In the genomic region with DNA sequence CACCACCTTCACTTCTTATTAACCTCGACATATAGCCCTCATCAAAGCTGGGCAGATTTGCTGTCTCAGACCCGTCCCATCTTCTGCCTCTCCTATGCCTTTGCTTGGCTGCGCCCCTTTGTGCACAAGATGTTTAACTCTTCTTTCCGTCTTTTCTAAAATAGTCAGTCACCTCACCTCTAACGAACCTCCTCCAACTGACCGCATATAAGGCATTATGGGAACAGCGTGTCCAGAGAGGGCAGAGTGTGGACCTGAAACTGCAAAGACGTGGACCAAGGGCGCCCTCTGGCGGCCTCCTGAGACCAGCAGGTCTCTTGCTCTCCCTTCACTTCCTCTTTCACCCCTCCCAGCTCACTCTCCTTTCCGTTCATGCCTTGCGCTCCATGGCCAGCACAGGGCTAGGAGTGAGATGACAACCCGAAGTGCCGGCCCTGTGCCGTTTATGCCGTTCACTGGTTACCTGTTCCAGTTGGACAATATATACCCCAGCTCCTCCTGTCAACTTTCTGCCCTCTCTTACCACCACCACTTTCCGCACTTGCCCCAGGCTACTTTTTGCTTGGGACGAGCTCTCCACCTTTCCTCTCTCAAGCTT, we compare ENCODE assay signal across 1 cellular context.
TF ChIP-seq lines count a peak whose summit lies in the region.

No MANE protein-coding gene starts in this region.

TF ChIP-seq in K562, 482 proteins besides CTCF, POLR2A, EP300 and RAD21 (continued from another document and continues in another):
- TF ChIP-seq CXXC5 (CRISPR knock-in tag; IDR thresholded peaks at IDR 0.05), result peak; percentile 47
- TF ChIP-seq, protein P1, sequence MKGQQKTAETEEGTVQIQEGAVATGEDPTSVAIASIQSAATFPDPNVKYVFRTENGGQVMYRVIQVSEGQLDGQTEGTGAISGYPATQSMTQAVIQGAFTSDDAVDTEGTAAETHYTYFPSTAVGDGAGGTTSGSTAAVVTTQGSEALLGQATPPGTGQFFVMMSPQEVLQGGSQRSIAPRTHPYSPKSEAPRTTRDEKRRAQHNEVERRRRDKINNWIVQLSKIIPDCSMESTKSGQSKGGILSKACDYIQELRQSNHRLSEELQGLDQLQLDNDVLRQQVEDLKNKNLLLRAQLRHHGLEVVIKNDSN (CRISPR knock-in tag; IDR thresholded peaks at IDR 0.05), result no peak
- no peak for TF ChIP-seq NFIC (IDR thresholded peaks at IDR 0.05)
- no peak for TF ChIP-seq TAL1 (IDR thresholded peaks at IDR 0.05)
- no peak for TF ChIP-seq CAMTA2 (CRISPR knock-in tag; conservative IDR thresholded peaks at IDR 0.05)
- peak; percentile 100 for TF ChIP-seq SPI1 (IDR thresholded peaks at IDR 0.05; ENCODE audit: borderline replicate concordance, low read depth, low read length)
- TF ChIP-seq, protein P2, sequence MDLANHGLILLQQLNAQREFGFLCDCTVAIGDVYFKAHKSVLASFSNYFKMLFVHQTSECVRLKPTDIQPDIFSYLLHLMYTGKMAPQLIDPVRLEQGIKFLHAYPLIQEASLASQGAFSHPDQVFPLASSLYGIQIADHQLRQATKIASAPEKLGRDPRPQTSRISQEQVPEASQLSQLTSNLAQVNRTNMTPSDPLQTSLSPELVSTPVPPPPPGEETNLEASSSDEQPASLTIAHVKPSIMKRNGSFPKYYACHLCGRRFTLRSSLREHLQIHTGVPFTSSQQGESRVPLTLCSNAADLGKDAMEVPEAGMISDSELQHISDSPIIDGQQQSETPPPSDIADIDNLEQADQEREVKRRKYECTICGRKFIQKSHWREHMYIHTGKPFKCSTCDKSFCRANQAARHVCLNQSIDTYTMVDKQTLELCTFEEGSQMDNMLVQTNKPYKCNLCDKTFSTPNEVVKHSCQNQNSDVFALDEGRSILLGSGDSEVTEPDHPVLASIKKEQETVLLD (IDR thresholded peaks at IDR 0.05), result no peak
- TF ChIP-seq, protein P3, sequence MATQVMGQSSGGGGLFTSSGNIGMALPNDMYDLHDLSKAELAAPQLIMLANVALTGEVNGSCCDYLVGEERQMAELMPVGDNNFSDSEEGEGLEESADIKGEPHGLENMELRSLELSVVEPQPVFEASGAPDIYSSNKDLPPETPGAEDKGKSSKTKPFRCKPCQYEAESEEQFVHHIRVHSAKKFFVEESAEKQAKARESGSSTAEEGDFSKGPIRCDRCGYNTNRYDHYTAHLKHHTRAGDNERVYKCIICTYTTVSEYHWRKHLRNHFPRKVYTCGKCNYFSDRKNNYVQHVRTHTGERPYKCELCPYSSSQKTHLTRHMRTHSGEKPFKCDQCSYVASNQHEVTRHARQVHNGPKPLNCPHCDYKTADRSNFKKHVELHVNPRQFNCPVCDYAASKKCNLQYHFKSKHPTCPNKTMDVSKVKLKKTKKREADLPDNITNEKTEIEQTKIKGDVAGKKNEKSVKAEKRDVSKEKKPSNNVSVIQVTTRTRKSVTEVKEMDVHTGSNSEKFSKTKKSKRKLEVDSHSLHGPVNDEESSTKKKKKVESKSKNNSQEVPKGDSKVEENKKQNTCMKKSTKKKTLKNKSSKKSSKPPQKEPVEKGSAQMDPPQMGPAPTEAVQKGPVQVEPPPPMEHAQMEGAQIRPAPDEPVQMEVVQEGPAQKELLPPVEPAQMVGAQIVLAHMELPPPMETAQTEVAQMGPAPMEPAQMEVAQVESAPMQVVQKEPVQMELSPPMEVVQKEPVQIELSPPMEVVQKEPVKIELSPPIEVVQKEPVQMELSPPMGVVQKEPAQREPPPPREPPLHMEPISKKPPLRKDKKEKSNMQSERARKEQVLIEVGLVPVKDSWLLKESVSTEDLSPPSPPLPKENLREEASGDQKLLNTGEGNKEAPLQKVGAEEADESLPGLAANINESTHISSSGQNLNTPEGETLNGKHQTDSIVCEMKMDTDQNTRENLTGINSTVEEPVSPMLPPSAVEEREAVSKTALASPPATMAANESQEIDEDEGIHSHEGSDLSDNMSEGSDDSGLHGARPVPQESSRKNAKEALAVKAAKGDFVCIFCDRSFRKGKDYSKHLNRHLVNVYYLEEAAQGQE (CRISPR knock-in tag; IDR thresholded peaks at IDR 0.05; ENCODE audit: low read depth), result no peak
- peak; percentile 65; the same call in 1 of the 2 replicates for TF ChIP-seq HSF4 (CRISPR knock-in tag; IDR thresholded peaks at IDR 0.05; ENCODE audit: borderline replicate concordance)
- TF ChIP-seq, protein P4, sequence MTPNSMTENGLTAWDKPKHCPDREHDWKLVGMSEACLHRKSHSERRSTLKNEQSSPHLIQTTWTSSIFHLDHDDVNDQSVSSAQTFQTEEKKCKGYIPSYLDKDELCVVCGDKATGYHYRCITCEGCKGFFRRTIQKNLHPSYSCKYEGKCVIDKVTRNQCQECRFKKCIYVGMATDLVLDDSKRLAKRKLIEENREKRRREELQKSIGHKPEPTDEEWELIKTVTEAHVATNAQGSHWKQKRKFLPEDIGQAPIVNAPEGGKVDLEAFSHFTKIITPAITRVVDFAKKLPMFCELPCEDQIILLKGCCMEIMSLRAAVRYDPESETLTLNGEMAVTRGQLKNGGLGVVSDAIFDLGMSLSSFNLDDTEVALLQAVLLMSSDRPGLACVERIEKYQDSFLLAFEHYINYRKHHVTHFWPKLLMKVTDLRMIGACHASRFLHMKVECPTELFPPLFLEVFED (CRISPR knock-in tag; conservative IDR thresholded peaks at IDR 0.05), result no peak
- no peak for TF ChIP-seq GTF2A2 (tag; IDR thresholded peaks at IDR 0.05)
- no peak for TF ChIP-seq HDAC3 (IDR thresholded peaks at IDR 0.05; ENCODE audit: borderline replicate concordance, partially characterized antibody)
- no peak for TF ChIP-seq TFAM (CRISPR knock-in tag; conservative IDR thresholded peaks at IDR 0.05)
- TF ChIP-seq COPS2 (conservative IDR thresholded peaks at IDR 0.05), result no peak
- no peak for TF ChIP-seq ZNF436 (CRISPR knock-in tag; IDR thresholded peaks at IDR 0.05)
- no peak for TF ChIP-seq ZBTB7A (IDR thresholded peaks at IDR 0.05; ENCODE audit: borderline replicate concordance, control insufficient read depth, low read depth, low read length)
- TF ChIP-seq MCM7 (IDR thresholded peaks at IDR 0.05), result no peak
- TF ChIP-seq FIP1L1 (IDR thresholded peaks at IDR 0.05; ENCODE audit: low read depth, low read length, poor library complexity, severe bottlenecking), result no peak
- TF ChIP-seq, protein P5, sequence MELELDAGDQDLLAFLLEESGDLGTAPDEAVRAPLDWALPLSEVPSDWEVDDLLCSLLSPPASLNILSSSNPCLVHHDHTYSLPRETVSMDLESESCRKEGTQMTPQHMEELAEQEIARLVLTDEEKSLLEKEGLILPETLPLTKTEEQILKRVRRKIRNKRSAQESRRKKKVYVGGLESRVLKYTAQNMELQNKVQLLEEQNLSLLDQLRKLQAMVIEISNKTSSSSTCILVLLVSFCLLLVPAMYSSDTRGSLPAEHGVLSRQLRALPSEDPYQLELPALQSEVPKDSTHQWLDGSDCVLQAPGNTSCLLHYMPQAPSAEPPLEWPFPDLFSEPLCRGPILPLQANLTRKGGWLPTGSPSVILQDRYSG (tag; conservative IDR thresholded peaks at IDR 0.05; ENCODE audit: low read depth), result no peak
- TF ChIP-seq EHMT2 (IDR thresholded peaks at IDR 0.05), result no peak
- no peak for TF ChIP-seq PURB (CRISPR knock-in tag; IDR thresholded peaks at IDR 0.05; ENCODE audit: low read depth)
- TF ChIP-seq, protein P6, sequence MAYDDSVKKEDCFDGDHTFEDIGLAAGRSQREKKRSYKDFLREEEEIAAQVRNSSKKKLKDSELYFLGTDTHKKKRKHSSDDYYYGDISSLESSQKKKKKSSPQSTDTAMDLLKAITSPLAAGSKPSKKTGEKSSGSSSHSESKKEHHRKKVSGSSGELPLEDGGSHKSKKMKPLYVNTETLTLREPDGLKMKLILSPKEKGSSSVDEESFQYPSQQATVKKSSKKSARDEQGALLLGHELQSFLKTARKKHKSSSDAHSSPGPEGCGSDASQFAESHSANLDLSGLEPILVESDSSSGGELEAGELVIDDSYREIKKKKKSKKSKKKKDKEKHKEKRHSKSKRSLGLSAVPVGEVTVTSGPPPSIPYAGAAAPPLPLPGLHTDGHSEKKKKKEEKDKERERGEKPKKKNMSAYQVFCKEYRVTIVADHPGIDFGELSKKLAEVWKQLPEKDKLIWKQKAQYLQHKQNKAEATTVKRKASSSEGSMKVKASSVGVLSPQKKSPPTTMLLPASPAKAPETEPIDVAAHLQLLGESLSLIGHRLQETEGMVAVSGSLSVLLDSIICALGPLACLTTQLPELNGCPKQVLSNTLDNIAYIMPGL (CRISPR knock-in tag; IDR thresholded peaks at IDR 0.05), result no peak; the same call in 1 of the 2 replicates
- TF ChIP-seq ZNF165 (CRISPR knock-in tag; IDR thresholded peaks at IDR 0.05; ENCODE audit: borderline replicate concordance), result no peak
- TF ChIP-seq NFYB (IDR thresholded peaks at IDR 0.05; ENCODE audit: extremely low read depth, insufficient read length), result no peak
- no peak for TF ChIP-seq GTF2F1 (IDR thresholded peaks at IDR 0.05; ENCODE audit: low read depth, low read length)
- no peak for TF ChIP-seq ZNF699 (CRISPR knock-in tag; IDR thresholded peaks at IDR 0.05; ENCODE audit: insufficient replicate concordance)
- TF ChIP-seq JUN (IDR thresholded peaks at IDR 0.05; ENCODE audit: borderline replicate concordance, low read depth, low read length), result peak; percentile 85
- no peak for TF ChIP-seq JUN (CRISPR knock-in tag; IDR thresholded peaks at IDR 0.05; ENCODE audit: borderline replicate concordance)
- TF ChIP-seq HDGF (IDR thresholded peaks at IDR 0.05), result 0 out of 2 replicates have a peak, but pooled peaks have one; percentile 60
- TF ChIP-seq KDM4B (IDR thresholded peaks at IDR 0.05; ENCODE audit: borderline replicate concordance in 2 of 2, low read depth in 1 of 2), result no peak
- no peak for TF ChIP-seq ZFPM2 (CRISPR knock-in tag; IDR thresholded peaks at IDR 0.05)
- TF ChIP-seq ZKSCAN8 (CRISPR knock-in tag; IDR thresholded peaks at IDR 0.05), result no peak
- TF ChIP-seq, protein P7, sequence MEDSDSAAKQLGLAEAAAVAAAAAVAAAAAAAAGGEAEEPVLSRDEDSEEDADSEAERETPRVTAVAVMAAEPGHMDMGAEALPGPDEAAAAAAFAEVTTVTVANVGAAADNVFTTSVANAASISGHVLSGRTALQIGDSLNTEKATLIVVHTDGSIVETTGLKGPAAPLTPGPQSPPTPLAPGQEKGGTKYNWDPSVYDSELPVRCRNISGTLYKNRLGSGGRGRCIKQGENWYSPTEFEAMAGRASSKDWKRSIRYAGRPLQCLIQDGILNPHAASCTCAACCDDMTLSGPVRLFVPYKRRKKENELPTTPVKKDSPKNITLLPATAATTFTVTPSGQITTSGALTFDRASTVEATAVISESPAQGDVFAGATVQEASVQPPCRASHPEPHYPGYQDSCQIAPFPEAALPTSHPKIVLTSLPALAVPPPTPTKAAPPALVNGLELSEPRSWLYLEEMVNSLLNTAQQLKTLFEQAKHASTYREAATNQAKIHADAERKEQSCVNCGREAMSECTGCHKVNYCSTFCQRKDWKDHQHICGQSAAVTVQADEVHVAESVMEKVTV (CRISPR knock-in tag; IDR thresholded peaks at IDR 0.05), result peak; percentile 79
- no peak for TF ChIP-seq ZNF79 (CRISPR knock-in tag; IDR thresholded peaks at IDR 0.05; ENCODE audit: low read depth)
- 0 out of 4 replicates have a peak, but pooled peaks have one; percentile 20 to 64 for TF ChIP-seq ARNT (IDR thresholded peaks at IDR 0.05)
- no peak for TF ChIP-seq MTA2 (IDR thresholded peaks at IDR 0.05; ENCODE audit: low read depth)
- TF ChIP-seq, protein P8, sequence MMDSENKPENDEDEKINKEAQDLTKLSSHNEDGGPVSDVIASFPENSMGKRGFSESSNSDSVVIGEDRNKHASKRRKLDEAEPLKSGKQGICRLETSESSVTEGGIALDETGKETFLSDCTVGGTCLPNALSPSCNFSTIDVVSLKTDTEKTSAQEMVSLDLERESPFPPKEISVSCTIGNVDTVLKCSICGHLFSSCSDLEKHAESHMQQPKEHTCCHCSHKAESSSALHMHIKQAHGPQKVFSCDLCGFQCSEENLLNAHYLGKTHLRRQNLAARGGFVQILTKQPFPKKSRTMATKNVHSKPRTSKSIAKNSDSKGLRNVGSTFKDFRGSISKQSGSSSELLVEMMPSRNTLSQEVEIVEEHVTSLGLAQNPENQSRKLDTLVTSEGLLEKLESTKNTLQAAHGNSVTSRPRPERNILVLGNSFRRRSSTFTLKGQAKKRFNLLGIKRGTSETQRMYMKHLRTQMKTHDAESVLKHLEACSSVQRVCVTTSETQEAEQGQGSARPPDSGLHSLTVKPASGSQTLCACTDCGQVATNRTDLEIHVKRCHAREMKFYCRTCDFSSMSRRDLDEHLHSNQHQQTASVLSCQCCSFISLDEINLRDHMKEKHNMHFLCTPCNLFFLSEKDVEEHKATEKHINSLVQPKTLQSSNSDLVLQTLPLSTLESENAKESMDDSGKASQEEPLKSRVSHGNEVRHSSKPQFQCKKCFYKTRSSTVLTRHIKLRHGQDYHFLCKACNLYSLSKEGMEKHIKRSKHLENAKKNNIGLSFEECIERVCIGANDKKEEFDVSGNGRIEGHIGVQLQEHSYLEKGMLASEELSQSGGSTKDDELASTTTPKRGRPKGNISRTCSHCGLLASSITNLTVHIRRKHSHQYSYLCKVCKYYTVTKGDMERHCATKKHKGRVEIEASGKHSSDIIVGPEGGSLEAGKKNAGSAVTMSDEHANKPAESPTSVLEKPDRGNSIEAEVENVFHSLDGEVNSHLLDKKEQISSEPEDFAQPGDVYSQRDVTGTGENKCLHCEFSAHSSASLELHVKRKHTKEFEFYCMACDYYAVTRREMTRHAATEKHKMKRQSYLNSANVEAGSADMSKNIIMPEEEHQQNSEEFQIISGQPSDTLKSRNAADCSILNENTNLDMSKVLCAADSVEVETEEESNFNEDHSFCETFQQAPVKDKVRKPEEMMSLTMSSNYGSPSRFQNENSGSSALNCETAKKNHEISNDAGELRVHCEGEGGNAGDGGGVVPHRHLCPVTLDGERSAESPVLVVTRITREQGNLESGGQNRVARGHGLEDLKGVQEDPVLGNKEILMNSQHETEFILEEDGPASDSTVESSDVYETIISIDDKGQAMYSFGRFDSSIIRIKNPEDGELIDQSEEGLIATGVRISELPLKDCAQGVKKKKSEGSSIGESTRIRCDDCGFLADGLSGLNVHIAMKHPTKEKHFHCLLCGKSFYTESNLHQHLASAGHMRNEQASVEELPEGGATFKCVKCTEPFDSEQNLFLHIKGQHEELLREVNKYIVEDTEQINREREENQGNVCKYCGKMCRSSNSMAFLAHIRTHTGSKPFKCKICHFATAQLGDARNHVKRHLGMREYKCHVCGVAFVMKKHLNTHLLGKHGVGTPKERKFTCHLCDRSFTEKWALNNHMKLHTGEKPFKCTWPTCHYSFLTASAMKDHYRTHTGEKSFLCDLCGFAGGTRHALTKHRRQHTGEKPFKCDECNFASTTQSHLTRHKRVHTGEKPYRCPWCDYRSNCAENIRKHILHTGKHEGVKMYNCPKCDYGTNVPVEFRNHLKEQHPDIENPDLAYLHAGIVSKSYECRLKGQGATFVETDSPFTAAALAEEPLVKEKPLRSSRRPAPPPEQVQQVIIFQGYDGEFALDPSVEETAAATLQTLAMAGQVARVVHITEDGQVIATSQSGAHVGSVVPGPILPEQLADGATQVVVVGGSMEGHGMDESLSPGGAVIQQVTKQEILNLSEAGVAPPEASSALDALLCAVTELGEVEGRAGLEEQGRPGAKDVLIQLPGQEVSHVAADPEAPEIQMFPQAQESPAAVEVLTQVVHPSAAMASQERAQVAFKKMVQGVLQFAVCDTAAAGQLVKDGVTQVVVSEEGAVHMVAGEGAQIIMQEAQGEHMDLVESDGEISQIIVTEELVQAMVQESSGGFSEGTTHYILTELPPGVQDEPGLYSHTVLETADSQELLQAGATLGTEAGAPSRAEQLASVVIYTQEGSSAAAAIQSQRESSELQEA (IDR thresholded peaks at IDR 0.05; ENCODE audit: low read depth), result no peak
- TF ChIP-seq YBX1 (IDR thresholded peaks at IDR 0.05), result no peak
- TF ChIP-seq CBX3 (IDR thresholded peaks at IDR 0.05; ENCODE audit: borderline replicate concordance in 1 of 2, low read length in 2 of 2), result peak in 1 of 2 experiments; percentile 90; a peak in 2 of 3 replicates
